9 cellular contexts compared by ENCODE assay signal in genomic region chr16:66924527-66925321, GRCh38. TPM values are rescaled to one million over a fixed set of nuclear protein-coding genes. Genes with fewer than 3 reads are reported as not detected.
DNase-seq lines count a peak whose midpoint lies in the region; ATAC-seq and TF ChIP-seq lines count a peak whose summit lies in the region.
"Had no signal": no experiment of that assay in that cellular context is flagged by ENCODE, and none has a peak within 500 bp of the region (broad histone marks: within the 10 kb centered on the region; RNA-seq: fewer than 3 reads in every experiment).

No MANE protein-coding gene starts in this region.

- H3K4me3 ChIP-seq in SK-N-SH (ENCODE audit: low read depth in 2 of 2, low read length in 1 of 2): peak overlapping the region in 1 of 2 experiments; percentile 37; a peak in 2 of 4 replicates
- H3K4me3 ChIP-seq in cardiac fibroblast (replicated peaks in 1 of 2; ENCODE audit: low read depth in 2 of 2, low read length in 2 of 2): peak overlapping the region; percentile 34 to 41

- H3K4me1 ChIP-seq in SK-N-SH (ENCODE audit: control insufficient read depth in 1 of 2, insufficient read depth in 2 of 2, low read depth in 1 of 2, low read length in 1 of 2): peaks cover 4 to 13% of the 10 kb centered on the region in 2 experiments; a peak in 3 of 4 replicates

- H3K27ac Mint-ChIP-seq in stimulated activated naive CD8-positive, alpha-beta T cell treated with anti-CD3 and anti-CD28 coated beads, Interleukin-15, Interleukin-2, amounts not matched to agents 100 ng/mL and 50 ng/mL, for 24 hours: no peak overlapping the region

- H3K27me3 Mint-ChIP-seq in stimulated activated naive CD8-positive, alpha-beta T cell treated with anti-CD3 and anti-CD28 coated beads, Interleukin-15, Interleukin-2, amounts not matched to agents 100 ng/mL and 50 ng/mL, for 24 hours: peaks cover 30% of the 10 kb centered on the region

- H3F3A ChIP-seq in SK-N-SH (replicated peaks; ENCODE audit: insufficient read depth): peaks cover 8% of the 10 kb centered on the region

- H3K4me2 ChIP-seq in SK-N-SH: no peak overlapping the region

- no peaks in the 10 kb centered on the region for H3K36me3 Mint-ChIP-seq in stimulated activated naive CD8-positive, alpha-beta T cell treated with anti-CD3 and anti-CD28 coated beads, Interleukin-15, Interleukin-2, amounts not matched to agents 100 ng/mL and 50 ng/mL, for 24 hours (ENCODE audit: low read depth)

- TF ChIP-seq CTCF in SK-N-SH (IDR thresholded peaks at IDR 0.05): peak; percentile 50
- peak; percentile 5 for TF ChIP-seq CTCF in cardiac fibroblast (IDR thresholded peaks at IDR 0.05; ENCODE audit: low read depth, low read length)

- 49% methylated on average over 21 of the region's 72 CpGs for WGBS in SK-N-SH (ENCODE audit: low lambda C conversion rate)

- peaks cover 22% of the 10 kb centered on the region for H3K4me1 Mint-ChIP-seq in stimulated activated naive CD8-positive, alpha-beta T cell treated with anti-CD3 and anti-CD28 coated beads, Interleukin-15, Interleukin-2, amounts not matched to agents 100 ng/mL and 50 ng/mL, for 24 hours (ENCODE audit: low read depth)

- H3K79me2 ChIP-seq in SK-N-SH (ENCODE audit: insufficient read depth): no peaks in the 10 kb centered on the region

- TF ChIP-seq EP300 in SK-N-SH (IDR thresholded peaks at IDR 0.05; ENCODE audit: borderline replicate concordance in 1 of 2, low read depth in 1 of 2, low read length in 1 of 2): no peak

- POLR2A ChIA-PET in SK-N-SH (lab: Yijun Ruan, JAX): no interaction called here

- no peaks in the 10 kb centered on the region for H3K9me3 ChIP-seq in SK-N-SH

- H3K9ac ChIP-seq in SK-N-SH: no peak overlapping the region

- H3K36me3 ChIP-seq in SK-N-SH (replicated peaks in 1 of 2; ENCODE audit: control insufficient read depth in 1 of 2, insufficient read depth in 2 of 2, low read length in 1 of 2): no peaks in the 10 kb centered on the region

- H3K27ac ChIP-seq in SK-N-SH (ENCODE audit: low read depth in 2 of 2, low read length in 1 of 2): no peak overlapping the region

- CTCF ChIA-PET in SK-N-SH (lab: Yijun Ruan, JAX): interaction anchor here (0.7 to 13.6 kb wide), 8 partner anchors 8 to 93 kb away, joined by 3 to 174 read pairs (median 4); partner anchors contain the start of gene CES3

- H3K9me2 ChIP-seq in SK-N-SH: no peaks in the 10 kb centered on the region

- H3K27me3 ChIP-seq in SK-N-SH (ENCODE audit: insufficient read depth): no peaks in the 10 kb centered on the region

- H3K4me3 Mint-ChIP-seq in stimulated activated naive CD8-positive, alpha-beta T cell treated with anti-CD3 and anti-CD28 coated beads, Interleukin-15, Interleukin-2, amounts not matched to agents 100 ng/mL and 50 ng/mL, for 24 hours: peak overlapping the region; percentile 48

- ATAC-seq in left lobe of liver (peak; percentile 51), GM19452 (IDR thresholded peaks at IDR 0.05; ENCODE audit: unreplicated experiment) (no peak)

- 0 out of 2 replicates have a peak, but pooled peaks have one; percentile 18 for TF ChIP-seq RAD21 in SK-N-SH (IDR thresholded peaks at IDR 0.05; ENCODE audit: low read length)

- H3K9me3 Mint-ChIP-seq in stimulated activated naive CD8-positive, alpha-beta T cell treated with anti-CD3 and anti-CD28 coated beads, Interleukin-15, Interleukin-2, amounts not matched to agents 100 ng/mL and 50 ng/mL, for 24 hours: no peaks in the 10 kb centered on the region

- peak; percentile 49 for DNase-seq in NCI-H2227 (lab: John Stamatoyannopoulos, UW; ENCODE audit: unreplicated experiment)
- DNase-seq in NCI-H2227 treated with DMSO at 0.1 percent for 48 hours (lab: John Stamatoyannopoulos, UW): no peak
- DNase-seq in SK-N-SH: peak; percentile 94
- no peak for DNase-seq in cardiac fibroblast (ENCODE audit: low read depth in 2 of 2)
- DNase-seq in left lobe of liver (ENCODE audit: low spot score): no peak
- no peak for DNase-seq in pons (ENCODE audit: low spot score)
- DNase-seq: DND-41 had no signal

- H2AFZ ChIP-seq in SK-N-SH (ENCODE audit: low read depth): no peak overlapping the region

- no peaks in the 10 kb centered on the region for H4K20me1 ChIP-seq in SK-N-SH (ENCODE audit: insufficient read depth)

TF ChIP-seq in SK-N-SH, 30 proteins besides CTCF, POLR2A, EP300 and RAD21:
- no peak for TF ChIP-seq GABPA (IDR thresholded peaks at IDR 0.05; ENCODE audit: low read depth)
- peak; percentile 31; the same call in 1 of the 2 replicates for TF ChIP-seq SMC3 (IDR thresholded peaks at IDR 0.05; ENCODE audit: low read depth, low read length)

RNA-seq across cellular contexts. Expression of gene RRAD, which starts 0.6 kb away (rescaled TPM):
- polyA plus RNA-seq in SK-N-SH (2012; rRNA removed): 9.3 and 11.7 TPM in 2 replicates
- polyA plus RNA-seq in SK-N-SH (2012; cell fraction: cytosol; rRNA removed): 3.5 and 5.2 TPM in 2 replicates
- 16.5 and 22.1 TPM in 2 replicates for polyA plus RNA-seq in SK-N-SH (2012; cell fraction: nucleus; rRNA removed)
- total RNA-seq in left lobe of liver: 0.98 TPM

RNA-seq across cellular contexts. Expression of gene CDH16, which starts 6.0 kb away (rescaled TPM):
- polyA plus RNA-seq in SK-N-SH (2012; rRNA removed): not detected in 2 replicates
- polyA plus RNA-seq in SK-N-SH (2012; cell fraction: cytosol; rRNA removed): not detected in 2 replicates
- polyA plus RNA-seq in SK-N-SH (2012; cell fraction: nucleus; rRNA removed): 0.02 TPM in 1 of 2 replicates, not detected in the other
- total RNA-seq in left lobe of liver: not detected

RNA-seq across cellular contexts. Expression of gene CIAO2B, which starts 9.5 kb away (rescaled TPM):
- 577 and 665 TPM in 2 replicates for polyA plus RNA-seq in SK-N-SH (2012; rRNA removed)
- 393 and 468 TPM in 2 replicates for polyA plus RNA-seq in SK-N-SH (2012; cell fraction: cytosol; rRNA removed)
- 306 and 310 TPM in 2 replicates for polyA plus RNA-seq in SK-N-SH (2012; cell fraction: nucleus; rRNA removed)
- total RNA-seq in left lobe of liver: 42.6 TPM

RNA-seq across cellular contexts. Expression of gene CES2, which starts 10.6 kb away (rescaled TPM):
- polyA plus RNA-seq in SK-N-SH (2012; rRNA removed): 33.1 and 37.8 TPM in 2 replicates
- 17.4 and 23.3 TPM in 2 replicates for polyA plus RNA-seq in SK-N-SH (2012; cell fraction: cytosol; rRNA removed)
- 49.6 and 54.5 TPM in 2 replicates for polyA plus RNA-seq in SK-N-SH (2012; cell fraction: nucleus; rRNA removed)
- 286 TPM for total RNA-seq in left lobe of liver

RNA-seq across cellular contexts. Expression of gene CES3, which starts 36.3 kb away (rescaled TPM):
- 1.4 and 1.8 TPM in 2 replicates for polyA plus RNA-seq in SK-N-SH (2012; rRNA removed)
- polyA plus RNA-seq in SK-N-SH (2012; cell fraction: cytosol; rRNA removed): 0.32 and 0.37 TPM in 2 replicates
- 12.0 and 13.8 TPM in 2 replicates for polyA plus RNA-seq in SK-N-SH (2012; cell fraction: nucleus; rRNA removed)
- total RNA-seq in left lobe of liver: 80.3 TPM

Comparison
In these comparisons a context has a peak if more than half of its experiments do, and no peak if none do; other contexts are left out.
1. DNase-seq: peak in NCI-H2227 (single experiment) and SK-N-SH (single experiment); none in NCI-H2227 treated with DMSO at 0.1 percent for 48 hours (single experiment), cardiac fibroblast (0 of 2), left lobe of liver (single experiment) and pons (single experiment).